8 cellular contexts compared by ENCODE assay signal in genomic region chr2:105114551-105114950, GRCh38.
DNase-seq lines count a peak whose midpoint lies in the region; ATAC-seq and TF ChIP-seq lines count a peak whose summit lies in the region.

No MANE protein-coding gene starts in this region.

- H3K27ac Mint-ChIP-seq in immature natural killer cell, result no peak overlapping the region

- H3K4me3 ChIP-seq in HEK293 (ENCODE audit: low read depth, low read length), result no peak overlapping the region
- H3K4me3 ChIP-seq in astrocyte of the cerebellum (ENCODE audit: low read depth, low read length), result no peak overlapping the region
- H3K4me3 ChIP-seq in thyroid gland (replicated peaks in 1 of 3), result no peak overlapping the region

- H3K27ac ChIP-seq in HEK293 (ENCODE audit: extremely low read depth, low read depth, low read length), result no peak overlapping the region
- H3K27ac ChIP-seq in thyroid gland, result no peak overlapping the region

- no peaks in the 10 kb centered on the region for H3K27me3 ChIP-seq in thyroid gland

- H3K27me3 Mint-ChIP-seq in immature natural killer cell (ENCODE audit: low read depth in 3 of 3), result peaks cover 0 to 2% (median 0%) of the 10 kb centered on the region in 3 donors

- in situ Hi-C loops in astrocyte of the cerebellum (cut with HindIII; ENCODE audit: low sequenced_read_pairs), result no loop called here

- no peak overlapping the region for H3K4me3 Mint-ChIP-seq in immature natural killer cell

- no peaks in the 10 kb centered on the region for H3K4me1 ChIP-seq in HEK293 (ENCODE audit: control insufficient read depth, insufficient read depth, low read length)
- H3K4me1 ChIP-seq in thyroid gland, result no peaks in the 10 kb centered on the region

- ATAC-seq in HG03039 (IDR thresholded peaks at IDR 0.05; ENCODE audit: unreplicated experiment), result no peak

- intact Hi-C loops in thyroid gland (cut with DNase I), result loop anchor here (10.0 kb wide), 1 partner anchor 410 kb away; no protein-coding TSS in a partner anchor

- POLR2A ChIA-PET in HEK293 (lab: Yijun Ruan, JAX), result no interaction called here

- H3K36me3 ChIP-seq in HEK293 (ENCODE audit: control insufficient read depth in 2 of 2, insufficient read depth in 1 of 2, low read length in 2 of 2), result no peaks in the 10 kb centered on the region
- H3K36me3 ChIP-seq in thyroid gland, result no peaks in the 10 kb centered on the region

- peak; percentile 29 for DNase-seq in DMS114 treated with DMSO at 0.1 percent for 48 hours (lab: John Stamatoyannopoulos, UW; ENCODE audit: unreplicated experiment)
- peak; percentile 46 for DNase-seq in NCI-H345 (lab: John Stamatoyannopoulos, UW)
- peak; percentile 65 for DNase-seq in astrocyte of the cerebellum (ENCODE audit: low read depth)
- DNase-seq in immature natural killer cell, result peak; percentile 26 to 36 (median 29)
- DNase-seq in thyroid gland, result peak in 1 of 2 donors; percentile 11
- no peak for DNase-seq in mucosa of gallbladder (ENCODE audit: low spot score)

- WGBS in thyroid gland, 2 donors, result 26 to 29% methylated on average over 3 to 4 of the region's 4 CpGs

- H3K4me1 Mint-ChIP-seq in immature natural killer cell, result no peaks in the 10 kb centered on the region

- 0 out of 2 replicates have a peak, but pooled peaks have one; percentile 34 for TF ChIP-seq CTCF in HEK293 (tag by site-specific recombination; IDR thresholded peaks at IDR 0.05)
- TF ChIP-seq CTCF in astrocyte of the cerebellum (IDR thresholded peaks at IDR 0.05; ENCODE audit: low read depth, low read length, missing control alignments), result peak; percentile 64
- peak; percentile 47 to 95 (median 64) for TF ChIP-seq CTCF in thyroid gland (IDR thresholded peaks at IDR 0.05)

- no peaks in the 10 kb centered on the region for H3K9me3 Mint-ChIP-seq in immature natural killer cell

- no peak for TF ChIP-seq POLR2A in thyroid gland (IDR thresholded peaks at IDR 0.05)

- CTCF ChIA-PET in HEK293 (lab: Yijun Ruan, JAX), result interaction anchor here (0.6 to 14.5 kb wide), 42 partner anchors 9 to 786 kb away, joined by 3 to 343 read pairs (median 5); partner anchors contain the start of gene GPR45

- H3K36me3 Mint-ChIP-seq in immature natural killer cell, result peaks cover 0 to 8% (median 2%) of the 10 kb centered on the region in 3 donors

- no peaks in the 10 kb centered on the region for H3K9me3 ChIP-seq in HEK293 (ENCODE audit: control insufficient read depth, insufficient read depth, low read depth, low read length)
- no peaks in the 10 kb centered on the region for H3K9me3 ChIP-seq in thyroid gland

TF ChIP-seq in HEK293, 187 proteins besides CTCF, POLR2A, EP300 and RAD21:
- TF ChIP-seq ZNF654 (tag by site-specific recombination; IDR thresholded peaks at IDR 0.05; ENCODE audit: low read depth) (peak; percentile 67), REST (tag by site-specific recombination; IDR thresholded peaks at IDR 0.05) (no peak), ZNF292 (tag by site-specific recombination; IDR thresholded peaks at IDR 0.05; ENCODE audit: borderline replicate concordance, low read depth) (no peak), ZNF670 (tag by site-specific recombination; IDR thresholded peaks at IDR 0.05; ENCODE audit: low read depth) (no peak), ZNF324 (tag by site-specific recombination; IDR thresholded peaks at IDR 0.05) (no peak), HOXA7 (CRISPR knock-in tag; IDR thresholded peaks at IDR 0.05; ENCODE audit: borderline replicate concordance) (no peak), ZNF311 (tag by site-specific recombination; IDR thresholded peaks at IDR 0.05; ENCODE audit: borderline replicate concordance) (no peak), ZNF274 (IDR thresholded peaks at IDR 0.05; ENCODE audit: low read length) (no peak), ZNF274 (tag by site-specific recombination; IDR thresholded peaks at IDR 0.05; ENCODE audit: borderline replicate concordance) (no peak), ZNF600 (tag by site-specific recombination; IDR thresholded peaks at IDR 0.05) (no peak), PATZ1 (tag by site-specific recombination; IDR thresholded peaks at IDR 0.05) (no peak), ZNF792 (tag by site-specific recombination; IDR thresholded peaks at IDR 0.05) (no peak), ZNF513 (tag by site-specific recombination; IDR thresholded peaks at IDR 0.05) (peak; percentile 68)
